ENCODE assay signal across 1 cellular context in genomic region chr1:234721476-234722266, GRCh38.
TF ChIP-seq lines count a peak whose summit lies in the region.

No MANE protein-coding gene starts in this region.

TF ChIP-seq in HepG2, 621 proteins besides CTCF, POLR2A, EP300 and RAD21 (continued from another document and continues in another):
- TF ChIP-seq, protein P1, sequence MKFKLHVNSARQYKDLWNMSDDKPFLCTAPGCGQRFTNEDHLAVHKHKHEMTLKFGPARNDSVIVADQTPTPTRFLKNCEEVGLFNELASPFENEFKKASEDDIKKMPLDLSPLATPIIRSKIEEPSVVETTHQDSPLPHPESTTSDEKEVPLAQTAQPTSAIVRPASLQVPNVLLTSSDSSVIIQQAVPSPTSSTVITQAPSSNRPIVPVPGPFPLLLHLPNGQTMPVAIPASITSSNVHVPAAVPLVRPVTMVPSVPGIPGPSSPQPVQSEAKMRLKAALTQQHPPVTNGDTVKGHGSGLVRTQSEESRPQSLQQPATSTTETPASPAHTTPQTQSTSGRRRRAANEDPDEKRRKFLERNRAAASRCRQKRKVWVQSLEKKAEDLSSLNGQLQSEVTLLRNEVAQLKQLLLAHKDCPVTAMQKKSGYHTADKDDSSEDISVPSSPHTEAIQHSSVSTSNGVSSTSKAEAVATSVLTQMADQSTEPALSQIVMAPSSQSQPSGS (CRISPR knock-in tag; IDR thresholded peaks at IDR 0.05) = peak; percentile 74
- peak; percentile 37; the same call in 1 of the 2 replicates for TF ChIP-seq TFAP4 (IDR thresholded peaks at IDR 0.05; ENCODE audit: borderline replicate concordance, low read depth)
- no peak for TF ChIP-seq ZNF615 (CRISPR knock-in tag; IDR thresholded peaks at IDR 0.05; ENCODE audit: borderline replicate concordance)
- peak; percentile 74 for TF ChIP-seq POGZ (CRISPR knock-in tag; IDR thresholded peaks at IDR 0.05)
- peak; percentile 55; the same call in 1 of the 2 replicates for TF ChIP-seq ZNF414 (CRISPR knock-in tag; IDR thresholded peaks at IDR 0.05)
- TF ChIP-seq, protein P2, sequence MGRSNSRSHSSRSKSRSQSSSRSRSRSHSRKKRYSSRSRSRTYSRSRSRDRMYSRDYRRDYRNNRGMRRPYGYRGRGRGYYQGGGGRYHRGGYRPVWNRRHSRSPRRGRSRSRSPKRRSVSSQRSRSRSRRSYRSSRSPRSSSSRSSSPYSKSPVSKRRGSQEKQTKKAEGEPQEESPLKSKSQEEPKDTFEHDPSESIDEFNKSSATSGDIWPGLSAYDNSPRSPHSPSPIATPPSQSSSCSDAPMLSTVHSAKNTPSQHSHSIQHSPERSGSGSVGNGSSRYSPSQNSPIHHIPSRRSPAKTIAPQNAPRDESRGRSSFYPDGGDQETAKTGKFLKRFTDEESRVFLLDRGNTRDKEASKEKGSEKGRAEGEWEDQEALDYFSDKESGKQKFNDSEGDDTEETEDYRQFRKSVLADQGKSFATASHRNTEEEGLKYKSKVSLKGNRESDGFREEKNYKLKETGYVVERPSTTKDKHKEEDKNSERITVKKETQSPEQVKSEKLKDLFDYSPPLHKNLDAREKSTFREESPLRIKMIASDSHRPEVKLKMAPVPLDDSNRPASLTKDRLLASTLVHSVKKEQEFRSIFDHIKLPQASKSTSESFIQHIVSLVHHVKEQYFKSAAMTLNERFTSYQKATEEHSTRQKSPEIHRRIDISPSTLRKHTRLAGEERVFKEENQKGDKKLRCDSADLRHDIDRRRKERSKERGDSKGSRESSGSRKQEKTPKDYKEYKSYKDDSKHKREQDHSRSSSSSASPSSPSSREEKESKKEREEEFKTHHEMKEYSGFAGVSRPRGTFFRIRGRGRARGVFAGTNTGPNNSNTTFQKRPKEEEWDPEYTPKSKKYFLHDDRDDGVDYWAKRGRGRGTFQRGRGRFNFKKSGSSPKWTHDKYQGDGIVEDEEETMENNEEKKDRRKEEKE (IDR thresholded peaks at IDR 0.05) = no peak
- peak; percentile 25 for TF ChIP-seq TBL1XR1 (IDR thresholded peaks at IDR 0.05; ENCODE audit: borderline replicate concordance, low read length, partially characterized antibody)
- peak; percentile 70; the same call in 1 of the 2 replicates for TF ChIP-seq ZNF766 (CRISPR knock-in tag; IDR thresholded peaks at IDR 0.05; ENCODE audit: borderline replicate concordance)
- 0 out of 2 replicates have a peak, but pooled peaks have one; percentile 67 for TF ChIP-seq ZNF264 (CRISPR knock-in tag; IDR thresholded peaks at IDR 0.05)
- TF ChIP-seq KDM3A (CRISPR knock-in tag; IDR thresholded peaks at IDR 0.05; ENCODE audit: low read depth) = no peak
- TF ChIP-seq AKNA (CRISPR knock-in tag; IDR thresholded peaks at IDR 0.05; ENCODE audit: borderline replicate concordance) = 0 out of 2 replicates have a peak, but pooled peaks have one; percentile 62
- TF ChIP-seq SIX1 (CRISPR knock-in tag; IDR thresholded peaks at IDR 0.05; ENCODE audit: borderline replicate concordance) = peak; percentile 68
- TF ChIP-seq ZFYVE20 (CRISPR knock-in tag; IDR thresholded peaks at IDR 0.05; ENCODE audit: borderline replicate concordance, low read depth) = no peak
- peak; percentile 90 for TF ChIP-seq FOXP4 (CRISPR knock-in tag; IDR thresholded peaks at IDR 0.05)
- no peak for TF ChIP-seq TBP (CRISPR knock-in tag; IDR thresholded peaks at IDR 0.05)
- peak; percentile 15; the same call in 1 of the 2 replicates for TF ChIP-seq ARID3A (IDR thresholded peaks at IDR 0.05; ENCODE audit: low read depth, low read length)
- peak; percentile 87 for TF ChIP-seq PHF21A (CRISPR knock-in tag; IDR thresholded peaks at IDR 0.05)
- TF ChIP-seq PITX1 (CRISPR knock-in tag; IDR thresholded peaks at IDR 0.05) = peak; percentile 50
- TF ChIP-seq FOSL1 (CRISPR knock-in tag; IDR thresholded peaks at IDR 0.05; ENCODE audit: borderline replicate concordance) = peak; percentile 30; the same call in 1 of the 2 replicates
- TF ChIP-seq TEAD3 (CRISPR knock-in tag; optimal IDR thresholded peaks at IDR 0.05; ENCODE audit: borderline replicate concordance) = peak; percentile 97
- TF ChIP-seq HMG20B (CRISPR knock-in tag; conservative IDR thresholded peaks at IDR 0.05) = peak; percentile 75; the same call in 1 of the 2 replicates
- peak; percentile 90 for TF ChIP-seq NCOA1 (CRISPR knock-in tag; IDR thresholded peaks at IDR 0.05)
- TF ChIP-seq TOE1 (CRISPR knock-in tag; IDR thresholded peaks at IDR 0.05) = peak; percentile 36; the same call in 1 of the 2 replicates
- no peak for TF ChIP-seq HNRNPL (IDR thresholded peaks at IDR 0.05; ENCODE audit: low read depth, low read length)
- peak; percentile 45; the same call in 1 of the 2 replicates for TF ChIP-seq ZNF777 (CRISPR knock-in tag; IDR thresholded peaks at IDR 0.05)
- TF ChIP-seq HOXA5 (CRISPR knock-in tag; IDR thresholded peaks at IDR 0.05) = peak; percentile 81; the same call in 1 of the 2 replicates
- 0 out of 2 replicates have a peak, but pooled peaks have one; percentile 47 for TF ChIP-seq MLLT10 (CRISPR knock-in tag; IDR thresholded peaks at IDR 0.05)
- TF ChIP-seq UBTF (CRISPR knock-in tag; IDR thresholded peaks at IDR 0.05) = peak; percentile 73
- TF ChIP-seq, protein P3, sequence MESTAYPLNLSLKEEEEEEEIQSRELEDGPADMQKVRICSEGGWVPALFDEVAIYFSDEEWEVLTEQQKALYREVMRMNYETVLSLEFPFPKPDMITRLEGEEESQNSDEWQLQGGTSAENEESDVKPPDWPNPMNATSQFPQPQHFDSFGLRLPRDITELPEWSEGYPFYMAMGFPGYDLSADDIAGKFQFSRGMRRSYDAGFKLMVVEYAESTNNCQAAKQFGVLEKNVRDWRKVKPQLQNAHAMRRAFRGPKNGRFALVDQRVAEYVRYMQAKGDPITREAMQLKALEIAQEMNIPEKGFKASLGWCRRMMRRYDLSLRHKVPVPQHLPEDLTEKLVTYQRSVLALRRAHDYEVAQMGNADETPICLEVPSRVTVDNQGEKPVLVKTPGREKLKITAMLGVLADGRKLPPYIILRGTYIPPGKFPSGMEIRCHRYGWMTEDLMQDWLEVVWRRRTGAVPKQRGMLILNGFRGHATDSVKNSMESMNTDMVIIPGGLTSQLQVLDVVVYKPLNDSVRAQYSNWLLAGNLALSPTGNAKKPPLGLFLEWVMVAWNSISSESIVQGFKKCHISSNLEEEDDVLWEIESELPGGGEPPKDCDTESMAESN (CRISPR knock-in tag; conservative IDR thresholded peaks at IDR 0.05) = peak; percentile 45; the same call in 1 of the 2 replicates
- TF ChIP-seq, protein P4, sequence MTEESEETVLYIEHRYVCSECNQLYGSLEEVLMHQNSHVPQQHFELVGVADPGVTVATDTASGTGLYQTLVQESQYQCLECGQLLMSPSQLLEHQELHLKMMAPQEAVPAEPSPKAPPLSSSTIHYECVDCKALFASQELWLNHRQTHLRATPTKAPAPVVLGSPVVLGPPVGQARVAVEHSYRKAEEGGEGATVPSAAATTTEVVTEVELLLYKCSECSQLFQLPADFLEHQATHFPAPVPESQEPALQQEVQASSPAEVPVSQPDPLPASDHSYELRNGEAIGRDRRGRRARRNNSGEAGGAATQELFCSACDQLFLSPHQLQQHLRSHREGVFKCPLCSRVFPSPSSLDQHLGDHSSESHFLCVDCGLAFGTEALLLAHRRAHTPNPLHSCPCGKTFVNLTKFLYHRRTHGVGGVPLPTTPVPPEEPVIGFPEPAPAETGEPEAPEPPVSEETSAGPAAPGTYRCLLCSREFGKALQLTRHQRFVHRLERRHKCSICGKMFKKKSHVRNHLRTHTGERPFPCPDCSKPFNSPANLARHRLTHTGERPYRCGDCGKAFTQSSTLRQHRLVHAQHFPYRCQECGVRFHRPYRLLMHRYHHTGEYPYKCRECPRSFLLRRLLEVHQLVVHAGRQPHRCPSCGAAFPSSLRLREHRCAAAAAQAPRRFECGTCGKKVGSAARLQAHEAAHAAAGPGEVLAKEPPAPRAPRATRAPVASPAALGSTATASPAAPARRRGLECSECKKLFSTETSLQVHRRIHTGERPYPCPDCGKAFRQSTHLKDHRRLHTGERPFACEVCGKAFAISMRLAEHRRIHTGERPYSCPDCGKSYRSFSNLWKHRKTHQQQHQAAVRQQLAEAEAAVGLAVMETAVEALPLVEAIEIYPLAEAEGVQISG (CRISPR knock-in tag; IDR thresholded peaks at IDR 0.05) = peak; percentile 55
- TF ChIP-seq SMAD3 (CRISPR knock-in tag; IDR thresholded peaks at IDR 0.05) = peak; percentile 68; the same call in 1 of the 2 replicates
- peak; percentile 79; the same call in 1 of the 2 replicates for TF ChIP-seq ZNF232 (CRISPR knock-in tag; IDR thresholded peaks at IDR 0.05; ENCODE audit: borderline replicate concordance)
- peak; percentile 27 for TF ChIP-seq ZBTB20 (CRISPR knock-in tag; IDR thresholded peaks at IDR 0.05; ENCODE audit: borderline replicate concordance, low read depth)
